ENCODE assay signal across 8 cellular contexts in the genomic region with DNA sequence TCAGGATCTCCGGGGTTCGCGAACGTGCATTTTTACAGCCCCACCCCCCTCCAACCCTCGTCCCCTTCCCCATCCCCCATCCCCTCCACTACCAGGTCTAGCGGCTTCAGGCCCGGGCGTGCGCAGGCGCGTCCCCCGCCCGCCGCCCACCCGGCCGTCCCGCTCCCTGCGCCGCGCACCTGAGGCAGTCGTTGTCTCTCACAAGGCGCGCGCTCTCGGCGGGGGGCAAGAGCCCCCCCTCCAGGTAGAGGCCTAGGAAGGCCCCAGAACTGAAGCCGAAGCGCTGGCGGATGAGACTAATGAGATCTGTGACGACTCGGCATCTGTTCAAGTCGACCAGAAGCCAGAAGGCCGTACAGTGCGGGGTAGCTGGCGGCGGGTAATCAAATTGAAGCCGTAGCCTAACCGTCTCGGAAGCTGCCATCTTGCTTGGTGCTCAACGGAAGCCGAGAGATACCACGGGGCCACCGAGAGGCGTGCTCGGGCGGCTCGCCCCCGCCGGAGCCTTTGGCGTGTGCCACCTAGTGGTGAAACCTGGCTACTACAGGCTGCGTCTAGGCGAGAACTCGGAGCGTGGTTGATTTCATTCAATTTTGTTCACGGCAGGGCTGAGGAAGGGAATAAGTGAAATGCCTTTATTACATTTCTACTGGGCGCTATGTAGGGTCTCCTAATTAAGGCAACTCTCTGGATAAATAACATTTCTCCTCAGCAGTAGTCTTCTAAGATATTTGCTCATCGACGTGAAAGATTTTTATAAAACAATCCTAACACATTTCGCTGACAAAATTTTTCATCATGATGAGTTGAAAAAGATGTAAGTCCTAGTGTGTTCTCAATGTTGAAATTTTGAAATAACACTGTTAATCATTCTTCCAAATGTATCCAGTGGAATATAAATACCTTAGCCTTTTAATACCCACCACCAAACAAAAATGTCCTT. TPM values are rescaled to one million over a fixed set of nuclear protein-coding genes. Genes with fewer than 3 reads are reported as not detected.
DNase-seq lines count a peak whose midpoint lies in the region; ATAC-seq lines count a peak whose summit lies in the region.

A gene with protein sequence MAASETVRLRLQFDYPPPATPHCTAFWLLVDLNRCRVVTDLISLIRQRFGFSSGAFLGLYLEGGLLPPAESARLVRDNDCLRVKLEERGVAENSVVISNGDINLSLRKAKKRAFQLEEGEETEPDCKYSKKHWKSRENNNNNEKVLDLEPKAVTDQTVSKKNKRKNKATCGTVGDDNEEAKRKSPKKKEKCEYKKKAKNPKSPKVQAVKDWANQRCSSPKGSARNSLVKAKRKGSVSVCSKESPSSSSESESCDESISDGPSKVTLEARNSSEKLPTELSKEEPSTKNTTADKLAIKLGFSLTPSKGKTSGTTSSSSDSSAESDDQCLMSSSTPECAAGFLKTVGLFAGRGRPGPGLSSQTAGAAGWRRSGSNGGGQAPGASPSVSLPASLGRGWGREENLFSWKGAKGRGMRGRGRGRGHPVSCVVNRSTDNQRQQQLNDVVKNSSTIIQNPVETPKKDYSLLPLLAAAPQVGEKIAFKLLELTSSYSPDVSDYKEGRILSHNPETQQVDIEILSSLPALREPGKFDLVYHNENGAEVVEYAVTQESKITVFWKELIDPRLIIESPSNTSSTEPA (minus strand): TSS at position 455 of the 943 bp plus-strand sequence. CDS start 31 bp downstream, at position 424.

- peak; percentile 87 to 94 (median 90) for DNase-seq in CD8-positive, alpha-beta memory T cell
- DNase-seq in HK-2 (ENCODE audit: unreplicated experiment) (peak; percentile 94), NCI-H82 treated with DMSO at 0.1 percent for 48 hours (lab: John Stamatoyannopoulos, UW; ENCODE audit: unreplicated experiment) (peak; percentile 88), ecto neural progenitor cell (ENCODE audit: low spot score) (peak; percentile 98), lung microvascular endothelial cell (ENCODE audit: low read depth in 2 of 2) (peak; percentile 92 to 95)
- DNase-seq in activated CD4-positive, alpha-beta memory T cell treated with anti-CD3 and anti-CD28 coated beads, Interleukin-2, amount 10 ng/mL, durations not matched to agents 7 days and 5 days, result peak; percentile 93
- DNase-seq in stimulated activated CD4-positive, alpha-beta T cell treated with anti-CD3 and anti-CD28 coated beads, TNF-alpha, amount 100 ng/mL, for 48 hours (ENCODE audit: low read depth in 3 of 3), result peak; percentile 88 to 95 (median 93)

- no peaks in the 10 kb centered on the region for H3K27me3 ChIP-seq in CD8-positive, alpha-beta memory T cell (ENCODE audit: insufficient read depth, low read length, poor library complexity, severe bottlenecking)

- peaks cover 13% of the 10 kb centered on the region for H3K4me1 ChIP-seq in CD8-positive, alpha-beta memory T cell (ENCODE audit: insufficient read depth, low read length)

- H3K4me3 Mint-ChIP-seq in CD8-positive, alpha-beta memory T cell, result peak within 1 kb of the TSS; percentile 85 to 96 (median 89)
- H3K4me3 Mint-ChIP-seq in activated CD4-positive, alpha-beta memory T cell treated with anti-CD3 and anti-CD28 coated beads, Interleukin-2, amount 10 ng/mL, durations not matched to agents 7 days and 5 days, result peak within 1 kb of the TSS; percentile 79

- no peaks in the 10 kb centered on the region for H3K9me3 Mint-ChIP-seq in CD8-positive, alpha-beta memory T cell
- H3K9me3 Mint-ChIP-seq in activated CD4-positive, alpha-beta memory T cell treated with anti-CD3 and anti-CD28 coated beads, Interleukin-2, amount 10 ng/mL, durations not matched to agents 7 days and 5 days, result no peaks in the 10 kb centered on the region

- H3K9me3 ChIP-seq in CD8-positive, alpha-beta memory T cell (ENCODE audit: low read length), result no peaks in the 10 kb centered on the region

- H3K4me1 Mint-ChIP-seq in CD8-positive, alpha-beta memory T cell, result peaks cover 11 to 34% (median 22%) of the 10 kb centered on the region in 3 donors
- peaks cover 28% of the 10 kb centered on the region for H3K4me1 Mint-ChIP-seq in activated CD4-positive, alpha-beta memory T cell treated with anti-CD3 and anti-CD28 coated beads, Interleukin-2, amount 10 ng/mL, durations not matched to agents 7 days and 5 days

- peak within 1 kb of the TSS; percentile 69 to 94 (median 90) for H3K27ac Mint-ChIP-seq in CD8-positive, alpha-beta memory T cell
- peak within 1 kb of the TSS; percentile 77 for H3K27ac Mint-ChIP-seq in activated CD4-positive, alpha-beta memory T cell treated with anti-CD3 and anti-CD28 coated beads, Interleukin-2, amount 10 ng/mL, durations not matched to agents 7 days and 5 days

- CTCF ChIA-PET in CD8-positive, alpha-beta memory T cell (lab: Charles Lee), result interaction anchor here (0.6 to 1.4 kb wide), 12 partner anchors 9 to 142 kb away, joined by 3 to 9 read pairs (median 4); a partner anchor contains a TSS
- CTCF ChIA-PET in activated CD4-positive, alpha-beta memory T cell treated with anti-CD3 and anti-CD28 coated beads, Interleukin-2, amount 10 ng/mL, durations not matched to agents 7 days and 5 days (lab: Charles Lee), result interaction anchor here (0.6 to 1.6 kb wide), 7 partner anchors 12 to 141 kb away, joined by 3 to 6 read pairs (median 4); a partner anchor contains a TSS

- POLR2A ChIA-PET in CD8-positive, alpha-beta memory T cell (lab: Charles Lee), result interaction anchor here (0.5 to 1.4 kb wide), 2 partner anchors 47 to 417 kb away, joined by 3 to 6 read pairs; a partner anchor contains a TSS
- POLR2A ChIA-PET in activated CD4-positive, alpha-beta memory T cell treated with anti-CD3 and anti-CD28 coated beads, Interleukin-2, amount 10 ng/mL, durations not matched to agents 7 days and 5 days (lab: Charles Lee), result interaction anchor here (0.7 to 2.1 kb wide), 5 partner anchors 14 to 53 kb away, joined by 3 to 15 read pairs (median 3); a partner anchor contains a TSS

- peaks cover 0 to 5% of the 10 kb centered on the region in 2 donors for H3K27me3 Mint-ChIP-seq in CD8-positive, alpha-beta memory T cell
- H3K27me3 Mint-ChIP-seq in activated CD4-positive, alpha-beta memory T cell treated with anti-CD3 and anti-CD28 coated beads, Interleukin-2, amount 10 ng/mL, durations not matched to agents 7 days and 5 days, result peaks cover 4% of the 10 kb centered on the region

- ATAC-seq in GM19452 (IDR thresholded peaks at IDR 0.05; ENCODE audit: unreplicated experiment), result peak; percentile 96

- peak within 1 kb of the TSS; percentile 90 for H3K27ac ChIP-seq in CD8-positive, alpha-beta memory T cell (ENCODE audit: low read depth, low read length)

- H3K36me3 ChIP-seq in CD8-positive, alpha-beta memory T cell (ENCODE audit: insufficient read depth, low read length), result no peaks in the 10 kb centered on the region

- H3K4me3 ChIP-seq in CD8-positive, alpha-beta memory T cell (ENCODE audit: low read length), result peak within 1 kb of the TSS; percentile 95

- H3K36me3 Mint-ChIP-seq in CD8-positive, alpha-beta memory T cell, result peaks cover 0 to 6% (median 0%) of the 10 kb centered on the region in 3 donors
- H3K36me3 Mint-ChIP-seq in activated CD4-positive, alpha-beta memory T cell treated with anti-CD3 and anti-CD28 coated beads, Interleukin-2, amount 10 ng/mL, durations not matched to agents 7 days and 5 days (ENCODE audit: low read depth), result peaks cover 4% of the 10 kb centered on the region

RNA-seq across cellular contexts. Expression of the gene that starts here (rescaled TPM):
- total RNA-seq in CD8-positive, alpha-beta memory T cell, result 10 to 100 TPM; 22.3 to 23.5 TPM
- 13.4 TPM for polyA plus RNA-seq in CD8-positive, alpha-beta memory T cell
- 10 to 100 TPM; 16.2 to 17.2 TPM for total RNA-seq in activated CD4-positive, alpha-beta memory T cell treated with anti-CD3 and anti-CD28 coated beads, Interleukin-2, amount 10 ng/mL, durations not matched to agents 7 days and 5 days
- total RNA-seq in lung microvascular endothelial cell, result 8.7 and 10.7 TPM in 2 replicates

Comparison
In these comparisons a context has a peak if more than half of its experiments do, and no peak if none do; other contexts are left out.
1. Peak in every context shown above with its lines: DNase-seq, ATAC-seq, H3K4me3 ChIP-seq and H3K27ac ChIP-seq.